Comparison of ENCODE assay signal across 14 cellular contexts in genomic region chr17:64090144-64090543, GRCh38. TPM values are rescaled to one million over a fixed set of nuclear protein-coding genes. Genes with fewer than 3 reads are reported as not detected.
DNase-seq lines count a peak whose midpoint lies in the region; ATAC-seq and TF ChIP-seq lines count a peak whose summit lies in the region.
"Had no signal": no experiment of that assay in that cellular context is flagged by ENCODE, and none has a peak within 500 bp of the region (broad histone marks: within the 10 kb centered on the region; RNA-seq: fewer than 3 reads in every experiment).

No MANE protein-coding gene starts in this region.

- no peaks in the 10 kb centered on the region for H3K27me3 Mint-ChIP-seq in activated T-cell treated with anti-CD3 and anti-CD28 coated beads, Interleukin-2, amount 50 U/mL, for 72 hours (ENCODE audit: low read depth)
- no peaks in the 10 kb centered on the region for H3K27me3 Mint-ChIP-seq in CD8-positive, alpha-beta memory T cell
- H3K27me3 Mint-ChIP-seq in activated T-helper 1 cell treated with anti-CD3 and anti-CD28 coated beads, Interleukin-12 subunit alpha, Interleukin-12 subunit beta, Interleukin-2, Interleukin-4 antibody, amounts not matched to agents 30 ng/mL and 10 ng/mL and 1 ng/mL, durations not matched to agents 14 hours and 24 hours and 36 hours (ENCODE audit: insufficient read depth) = no peaks in the 10 kb centered on the region

- peaks cover 8 to 10% of the 10 kb centered on the region in 2 donors for H3K36me3 Mint-ChIP-seq in activated T-cell treated with anti-CD3 and anti-CD28 coated beads, Interleukin-2, amount 50 U/mL, for 72 hours (ENCODE audit: insufficient read depth in 2 of 2)
- peaks cover 11 to 41% (median 19%) of the 10 kb centered on the region in 3 donors for H3K36me3 Mint-ChIP-seq in CD8-positive, alpha-beta memory T cell
- H3K36me3 Mint-ChIP-seq in activated T-helper 1 cell treated with anti-CD3 and anti-CD28 coated beads, Interleukin-12 subunit alpha, Interleukin-12 subunit beta, Interleukin-2, Interleukin-4 antibody, amounts not matched to agents 30 ng/mL and 10 ng/mL and 1 ng/mL, durations not matched to agents 14 hours and 24 hours and 36 hours (ENCODE audit: low read depth) = peaks cover 51% of the 10 kb centered on the region

- peaks cover 53% of the 10 kb centered on the region for H3K4me1 ChIP-seq in CD8-positive, alpha-beta memory T cell (ENCODE audit: insufficient read depth, low read length)
- H3K4me1 ChIP-seq in neutrophil (ENCODE audit: control insufficient read depth in 1 of 2, insufficient read depth in 1 of 2, low read depth in 1 of 2, low read length in 1 of 2) = peaks cover 25 to 30% of the 10 kb centered on the region in 2 experiments

- peak overlapping the region in 1 of 2 donors; percentile 48 for H3K4me3 Mint-ChIP-seq in activated T-cell treated with anti-CD3 and anti-CD28 coated beads, Interleukin-2, amount 50 U/mL, for 72 hours
- H3K4me3 Mint-ChIP-seq in CD8-positive, alpha-beta memory T cell = peak overlapping the region in 2 of 7 donors; percentile 29 to 53
- peak overlapping the region; percentile 47 for H3K4me3 Mint-ChIP-seq in activated T-helper 1 cell treated with anti-CD3 and anti-CD28 coated beads, Interleukin-12 subunit alpha, Interleukin-12 subunit beta, Interleukin-2, Interleukin-4 antibody, amounts not matched to agents 30 ng/mL and 10 ng/mL and 1 ng/mL, durations not matched to agents 14 hours and 24 hours and 36 hours

- CTCF ChIA-PET in CD8-positive, alpha-beta memory T cell (lab: Charles Lee) = interaction anchor here (0.9 to 1.1 kb wide), 2 partner anchors 16 to 23 kb away, joined by 3 to 4 read pairs; no protein-coding TSS in a partner anchor

- H3K9me3 ChIP-seq in CD8-positive, alpha-beta memory T cell (ENCODE audit: low read length) = no peaks in the 10 kb centered on the region
- no peaks in the 10 kb centered on the region for H3K9me3 ChIP-seq in neutrophil

- no peaks in the 10 kb centered on the region for H3K9me3 Mint-ChIP-seq in activated T-cell treated with anti-CD3 and anti-CD28 coated beads, Interleukin-2, amount 50 U/mL, for 72 hours
- H3K9me3 Mint-ChIP-seq in CD8-positive, alpha-beta memory T cell = no peaks in the 10 kb centered on the region
- no peaks in the 10 kb centered on the region for H3K9me3 Mint-ChIP-seq in activated T-helper 1 cell treated with anti-CD3 and anti-CD28 coated beads, Interleukin-12 subunit alpha, Interleukin-12 subunit beta, Interleukin-2, Interleukin-4 antibody, amounts not matched to agents 30 ng/mL and 10 ng/mL and 1 ng/mL, durations not matched to agents 14 hours and 24 hours and 36 hours

- POLR2A ChIA-PET in CD8-positive, alpha-beta memory T cell (lab: Charles Lee) = interaction anchor here (0.6 kb wide), 1 partner anchor 70 kb away, joined by 4 read pairs; the partner anchor contains the start of gene ICAM2

- H3K27ac ChIP-seq in CD8-positive, alpha-beta memory T cell (ENCODE audit: low read depth, low read length) = no peak overlapping the region
- H3K27ac ChIP-seq in neutrophil = peak overlapping the region; percentile 88
- H3K27ac ChIP-seq: PC-9 had no signal

- DNase-seq in activated T-cell treated with anti-CD3 and anti-CD28 coated beads, Interleukin-2, amount 50 U/mL, for 72 hours = no peak
- no peak for DNase-seq in activated T-cell treated with anti-CD3 and anti-CD28 coated beads for 4 hours
- no peak for DNase-seq in CD8-positive, alpha-beta memory T cell
- no peak for DNase-seq in activated T-helper 1 cell treated with anti-CD3 and anti-CD28 coated beads, Interleukin-12 subunit alpha, Interleukin-12 subunit beta, Interleukin-2, Interleukin-4 antibody, amounts not matched to agents 30 ng/mL and 10 ng/mL and 1 ng/mL, durations not matched to agents 14 hours and 24 hours and 36 hours (ENCODE audit: low spot score)
- no peak for DNase-seq in cerebellar nuclear complex (lab: John Stamatoyannopoulos, UW)
- DNase-seq: ACHN, EL, KG1, NCI-H1092 treated with DMSO at 0.1 percent for 48 hours, NCI-H1694, NCI-H446, PC-9 had no signal

- H3K27ac Mint-ChIP-seq in activated T-cell treated with anti-CD3 and anti-CD28 coated beads, Interleukin-2, amount 50 U/mL, for 72 hours = peak overlapping the region; percentile 66
- peak overlapping the region in 7 of 8 donors; percentile 7 to 94 (median 63) for H3K27ac Mint-ChIP-seq in CD8-positive, alpha-beta memory T cell
- H3K27ac Mint-ChIP-seq in activated T-helper 1 cell treated with anti-CD3 and anti-CD28 coated beads, Interleukin-12 subunit alpha, Interleukin-12 subunit beta, Interleukin-2, Interleukin-4 antibody, amounts not matched to agents 30 ng/mL and 10 ng/mL and 1 ng/mL, durations not matched to agents 14 hours and 24 hours and 36 hours = peak overlapping the region; percentile 98

- ATAC-seq in activated T-cell treated with anti-CD3 and anti-CD28 coated beads, Interleukin-2, amount 50 U/mL, for 72 hours (replicated peaks in 1 of 2) = no peak
- ATAC-seq in esophagus mucosa = no peak

- intact Hi-C loops in activated T-helper 1 cell treated with anti-CD3 and anti-CD28 coated beads, Interleukin-12 subunit alpha, Interleukin-12 subunit beta, Interleukin-2, Interleukin-4 antibody, amounts not matched to agents 30 ng/mL and 10 ng/mL and 1 ng/mL, durations not matched to agents 14 hours and 24 hours and 36 hours (cut with micrococcal nuclease) = no loop called here

- no peaks in the 10 kb centered on the region for H3K27me3 ChIP-seq in CD8-positive, alpha-beta memory T cell (ENCODE audit: insufficient read depth, low read length, poor library complexity, severe bottlenecking)
- H3K27me3 ChIP-seq in neutrophil = no peaks in the 10 kb centered on the region

- no peak overlapping the region for H3K4me3 ChIP-seq in CD8-positive, alpha-beta memory T cell (ENCODE audit: low read length)
- H3K4me3 ChIP-seq in neutrophil (ENCODE audit: low read depth in 1 of 2, low read length in 1 of 2) = no peak overlapping the region
- H3K4me3 ChIP-seq: PC-9 had no signal

- no peak for TF ChIP-seq CTCF in neutrophil (IDR thresholded peaks at IDR 0.05)

- H3K36me3 ChIP-seq in CD8-positive, alpha-beta memory T cell (ENCODE audit: insufficient read depth, low read length) = no peaks in the 10 kb centered on the region
- H3K36me3 ChIP-seq in neutrophil = no peaks in the 10 kb centered on the region

- peaks cover 78% of the 10 kb centered on the region for H3K4me1 Mint-ChIP-seq in activated T-cell treated with anti-CD3 and anti-CD28 coated beads, Interleukin-2, amount 50 U/mL, for 72 hours (ENCODE audit: low read depth)
- peaks cover 65 to 77% (median 69%) of the 10 kb centered on the region in 3 donors for H3K4me1 Mint-ChIP-seq in CD8-positive, alpha-beta memory T cell
- peaks cover 79% of the 10 kb centered on the region for H3K4me1 Mint-ChIP-seq in activated T-helper 1 cell treated with anti-CD3 and anti-CD28 coated beads, Interleukin-12 subunit alpha, Interleukin-12 subunit beta, Interleukin-2, Interleukin-4 antibody, amounts not matched to agents 30 ng/mL and 10 ng/mL and 1 ng/mL, durations not matched to agents 14 hours and 24 hours and 36 hours (ENCODE audit: low read depth)

RNA-seq across cellular contexts. Expression of gene ERN1, which starts 39.8 kb away (rescaled TPM):
- 10 to 100 TPM; 58.1 to 98.3 TPM for total RNA-seq in activated T-cell treated with anti-CD3 and anti-CD28 coated beads, Interleukin-2, amount 50 U/mL, for 72 hours
- 10 to 100 TPM; 24.7 to 25.5 TPM for total RNA-seq in CD8-positive, alpha-beta memory T cell
- 92.1 TPM for polyA plus RNA-seq in CD8-positive, alpha-beta memory T cell
- total RNA-seq in activated T-helper 1 cell treated with anti-CD3 and anti-CD28 coated beads, Interleukin-12 subunit alpha, Interleukin-12 subunit beta, Interleukin-2, Interleukin-4 antibody, amounts not matched to agents 30 ng/mL and 10 ng/mL and 1 ng/mL, durations not matched to agents 14 hours and 24 hours and 36 hours = 90.0 and 91.6 TPM in 2 replicates
- total RNA-seq in esophagus mucosa = 18.5 TPM
